ENCODE assay signal across 8 cellular contexts in genomic region chr7:150962743-150963399, GRCh38. TPM values are rescaled to one million over a fixed set of nuclear protein-coding genes. Genes with fewer than 3 reads are reported as not detected.
A peak's percentile ranks its signal among the peaks of the same experiment; 100 is the strongest.
DNase-seq lines count a peak whose midpoint lies in the region; ATAC-seq and TF ChIP-seq lines count a peak whose summit lies in the region.

No MANE protein-coding gene starts in this region.

- no peak for TF ChIP-seq POLR2A in uterus (IDR thresholded peaks at IDR 0.05)

- peak; percentile 72 for ATAC-seq in GM21737 (IDR thresholded peaks at IDR 0.05; ENCODE audit: unreplicated experiment)
- ATAC-seq in esophagus mucosa, result peak; percentile 69
- no peak for ATAC-seq in GM21381 (IDR thresholded peaks at IDR 0.05; ENCODE audit: unreplicated experiment)

- H3K36me3 Mint-ChIP-seq in nephron (ENCODE audit: low read depth), result no peaks in the 10 kb centered on the region

- H3K27me3 ChIP-seq in uterus, result no peaks in the 10 kb centered on the region

- H3K27ac Mint-ChIP-seq in nephron, result peak overlapping the region; percentile 94 to 97 (median 96)

- peaks cover 0 to 8% of the 10 kb centered on the region in 2 donors for H3K4me1 ChIP-seq in uterus

- no peak overlapping the region for H3K4me3 ChIP-seq in uterus

- peak overlapping the region; percentile 68 to 79 for H3K27ac ChIP-seq in uterus

- DNase-seq in EH (ENCODE audit: low read depth) (peak; percentile 52), NCI-H2196 treated with DMSO at 0.1 percent for 48 hours (lab: John Stamatoyannopoulos, UW; ENCODE audit: unreplicated experiment) (peak; percentile 30), activated T-cell treated with anti-CD3 and anti-CD28 coated beads for 4 hours (peak; percentile 36), uterus (peak; percentile 63 to 64)

- H3K4me1 Mint-ChIP-seq in nephron, result peaks cover 64% of the 10 kb centered on the region

- intact Hi-C loops in uterus (cut with DNase I; ENCODE audit: low total_unique reads), result no loop called here

- peaks cover 5% of the 10 kb centered on the region for H3K27me3 Mint-ChIP-seq in nephron (ENCODE audit: low read depth)

- H3K9me3 Mint-ChIP-seq in nephron, result no peaks in the 10 kb centered on the region

- H3K36me3 ChIP-seq in uterus, result no peaks in the 10 kb centered on the region

- no peaks in the 10 kb centered on the region for H3K9me3 ChIP-seq in uterus

- TF ChIP-seq CTCF in nephron (IDR thresholded peaks at IDR 0.05; ENCODE audit: unreplicated experiment in 3 of 3), result peak; percentile 93 to 97 (median 94)
- peak; percentile 88 to 96 (median 95) for TF ChIP-seq CTCF in uterus (IDR thresholded peaks at IDR 0.05)

- H3K4me3 Mint-ChIP-seq in nephron, result peak overlapping the region; percentile 30 to 58 (median 49)

RNA-seq across cellular contexts. Expression of gene KCNH2, which starts 15.2 kb away (rescaled TPM):
- total RNA-seq in esophagus mucosa, result 0.20 TPM
- 10 to 100 TPM in 3 of 4 donors, 1 to 10 TPM in 1; 9.1 to 51.0 (median 22.8) TPM for total RNA-seq in uterus

RNA-seq across cellular contexts. Expression of gene NOS3, which starts 27.9 kb away (rescaled TPM):
- total RNA-seq in esophagus mucosa (3.1 TPM), uterus (10 to 100 TPM in 2 of 4 donors, 1 to 10 TPM in 2; 6.6 to 50.1 (median 15.8) TPM)
